Comparison of ENCODE assay signal across 25 cellular contexts in genomic region chr17:79012563-79013134, GRCh38. TPM values are rescaled to one million over a fixed set of nuclear protein-coding genes. Genes with fewer than 3 reads are reported as not detected.
DNase-seq lines count a peak whose midpoint lies in the region; ATAC-seq, FAIRE-seq and TF ChIP-seq lines count a peak whose summit lies in the region.
"Had no signal": no experiment of that assay in that cellular context is flagged by ENCODE, and none has a peak within 500 bp of the region (broad histone marks: within the 10 kb centered on the region; RNA-seq: fewer than 3 reads in every experiment).

No MANE protein-coding gene starts in this region.

- H3K9me3 Mint-ChIP-seq in IgD-negative memory B cell = peaks cover 0 to 2% (median 0%) of the 10 kb centered on the region in 3 donors

- H3K4me3 ChIP-seq in endothelial cell of umbilical vein (replicated peaks in 1 of 3; ENCODE audit: insufficient read depth in 1 of 3, low read depth in 1 of 3, low read length in 3 of 3) (no peak overlapping the region), stomach smooth muscle (ENCODE audit: low read length in 2 of 2) (no peak overlapping the region), tibial nerve (no peak overlapping the region)
- H3K4me3 ChIP-seq: SJCRH30 had no signal

- H3K27ac ChIP-seq in endothelial cell of umbilical vein (ENCODE audit: insufficient read depth, low read depth, low read length) (peak overlapping the region; percentile 62), stomach smooth muscle (ENCODE audit: low read length) (peak overlapping the region; percentile 18), tibial nerve (no peak overlapping the region)
- H3K27ac ChIP-seq: SJCRH30 had no signal

- H3K4me3 Mint-ChIP-seq in IgD-negative memory B cell = peak overlapping the region in 3 of 4 donors; percentile 30 to 65 (median 65)

- intact Hi-C loops in endothelial cell of umbilical vein (cut with micrococcal nuclease) = no loop called here

- H3K27ac Mint-ChIP-seq in IgD-negative memory B cell = peak overlapping the region in 1 of 3 donors; percentile 54

- peak; percentile 17 for DNase-seq in activated CD8-positive, alpha-beta memory T cell treated with anti-CD3 and anti-CD28 coated beads, Interleukin-2, amount 50 U/mL, for 48 hours
- DNase-seq in activated CD8-positive, alpha-beta memory T cell treated with anti-CD3 and anti-CD28 coated beads, Interleukin-2, amount 50 U/mL, for 4 hours = no peak
- DNase-seq in endothelial cell of umbilical vein (ENCODE audit: low read depth, low spot score) (no peak), NAMALWA (ENCODE audit: low spot score) (no peak), tibial nerve (ENCODE audit: low spot score in 2 of 2) (no peak)
- DNase-seq: AML-193; C1 segment of cervical spinal cord; Calu3; CD8-positive, alpha-beta memory T cell; DMS153; KBM-7; NCI-H1105; NCI-H146; NCI-H2029; NCI-H2227 treated with DMSO at 0.1 percent for 48 hours; NCI-H510A; NCI-H748 treated with DMSO at 0.1 percent for 48 hours; SJCRH30 had no signal

- TF ChIP-seq CTCF in endothelial cell of umbilical vein (IDR thresholded peaks at IDR 0.05; ENCODE audit: extremely low read depth in 1 of 2, insufficient read depth in 1 of 2, low read depth in 1 of 2, low read length in 2 of 2) (no peak), tibial nerve (IDR thresholded peaks at IDR 0.05) (no peak)

- H3K27me3 Mint-ChIP-seq in IgD-negative memory B cell = peaks cover 4% of the 10 kb centered on the region

- H3K36me3 ChIP-seq in endothelial cell of umbilical vein (ENCODE audit: control insufficient read depth in 2 of 2, extremely low read depth in 1 of 2, insufficient read depth in 2 of 2, low read length in 2 of 2) (peaks cover 0 to 2% of the 10 kb centered on the region in 2 experiments), stomach smooth muscle (ENCODE audit: control insufficient read depth in 2 of 2, insufficient read depth in 2 of 2, low read length in 2 of 2) (no peaks in the 10 kb centered on the region), tibial nerve (peaks cover 0 to 3% (median 0%) of the 10 kb centered on the region in 3 donors)

- CTCF ChIA-PET in endothelial cell of umbilical vein (lab: Charles Lee) = no interaction called here

- H2AFZ ChIP-seq in endothelial cell of umbilical vein (ENCODE audit: low read depth, low read length) = no peak overlapping the region

- POLR2A ChIA-PET in endothelial cell of umbilical vein (lab: Charles Lee) = no interaction called here

- H4K20me1 ChIP-seq in endothelial cell of umbilical vein (replicated peaks; ENCODE audit: control insufficient read depth, extremely low read depth, insufficient read depth, low read length) = no peaks in the 10 kb centered on the region

- BruUV-seq in endothelial cell of umbilical vein (replicated peaks; lab: Mats Ljungman, UMichigan) = no TSS peak

- H3K4me2 ChIP-seq in endothelial cell of umbilical vein (ENCODE audit: insufficient read depth, low read length) = no peak overlapping the region

- WGBS in tibial nerve, 2 donors = 73 to 75% methylated on average over 6 of the region's 6 CpGs

- H3K4me1 ChIP-seq in endothelial cell of umbilical vein (ENCODE audit: control insufficient read depth, extremely low read depth, insufficient read depth, low read length) = peaks cover 35% of the 10 kb centered on the region
- peaks cover 20% of the 10 kb centered on the region for H3K4me1 ChIP-seq in stomach smooth muscle (ENCODE audit: control insufficient read depth, insufficient read depth, low read length)
- peaks cover 0 to 20% (median 15%) of the 10 kb centered on the region in 4 donors for H3K4me1 ChIP-seq in tibial nerve

- dilution Hi-C loops in endothelial cell of umbilical vein (cut with MboI; ENCODE audit: extremely low pct_ligation_motif_present, low sequenced_read_pairs) = no loop called here

- peaks cover 1% of the 10 kb centered on the region for H3K36me3 Mint-ChIP-seq in IgD-negative memory B cell

- TF ChIP-seq EP300 in tibial nerve (IDR thresholded peaks at IDR 0.05) = no peak

- H3K27me3 ChIP-seq in endothelial cell of umbilical vein (ENCODE audit: control insufficient read depth in 2 of 2, insufficient read depth in 2 of 2, low read length in 2 of 2) (no peaks in the 10 kb centered on the region), stomach smooth muscle (ENCODE audit: control insufficient read depth in 1 of 2, insufficient read depth in 2 of 2, low read length in 2 of 2) (no peaks in the 10 kb centered on the region), tibial nerve (no peaks in the 10 kb centered on the region)
- H3K27me3 ChIP-seq: SJCRH30 had no signal

- no peaks in the 10 kb centered on the region for H3K9me1 ChIP-seq in endothelial cell of umbilical vein (replicated peaks; ENCODE audit: control insufficient read depth, extremely low read depth, insufficient read depth, low read length)

- H3K9ac ChIP-seq in endothelial cell of umbilical vein (replicated peaks; ENCODE audit: extremely low read depth, insufficient read depth, low read length) (no peak overlapping the region), stomach smooth muscle (ENCODE audit: low read length in 2 of 2) (no peak overlapping the region)

- peaks cover 18% of the 10 kb centered on the region for H3K79me2 ChIP-seq in endothelial cell of umbilical vein (ENCODE audit: control insufficient read depth, insufficient read depth, low read length)

- H3K4me1 Mint-ChIP-seq in IgD-negative memory B cell = peaks cover 4 to 19% (median 11%) of the 10 kb centered on the region in 3 donors

- H3K9me3 ChIP-seq in endothelial cell of umbilical vein (replicated peaks; ENCODE audit: control insufficient read depth, insufficient read depth, low read length) (no peaks in the 10 kb centered on the region), stomach smooth muscle (ENCODE audit: control insufficient read depth in 2 of 2, low read length in 2 of 2) (no peaks in the 10 kb centered on the region), tibial nerve (no peaks in the 10 kb centered on the region)

- no peak for ATAC-seq in GM21367 (IDR thresholded peaks at IDR 0.05; ENCODE audit: unreplicated experiment)
- ATAC-seq: Panc1 had no signal

- FAIRE-seq in endothelial cell of umbilical vein (lab: Jason Lieb, UNC) = no peak
- FAIRE-seq: GM12892, H1 had no signal

- TF ChIP-seq POLR2A in endothelial cell of umbilical vein (IDR thresholded peaks at IDR 0.05; ENCODE audit: low read depth, low read length) = no peak
- no peak for TF ChIP-seq POLR2A in tibial nerve (IDR thresholded peaks at IDR 0.05)

TF ChIP-seq in endothelial cell of umbilical vein, 7 proteins besides CTCF, POLR2A, EP300 and RAD21:
- TF ChIP-seq JUN (IDR thresholded peaks at IDR 0.05; ENCODE audit: borderline replicate concordance, insufficient read depth, insufficient read length, low read depth) (no peak), MAX (IDR thresholded peaks at IDR 0.05; ENCODE audit: insufficient read depth, insufficient read length) (no peak), EZH2 (IDR thresholded peaks at IDR 0.05; ENCODE audit: borderline replicate concordance, low read depth, low read length, severe bottlenecking) (no peak)

RNA-seq across cellular contexts. Expression of gene CANT1, which starts 3.1 kb away (rescaled TPM):
- polyA plus RNA-seq in IgD-negative memory B cell = 8.6 TPM
- 76.4 and 93.6 TPM in 2 replicates for total RNA-seq in endothelial cell of umbilical vein
- polyA plus RNA-seq in endothelial cell of umbilical vein = 85.0 and 95.4 TPM in 2 replicates
- polyA plus RNA-seq in endothelial cell of umbilical vein (2011; cell fraction: cytosol; rRNA removed) = 59.3 and 68.6 TPM in 2 replicates
- 45.2 and 48.6 TPM in 2 replicates for polyA plus RNA-seq in endothelial cell of umbilical vein (2011; cell fraction: nucleus; rRNA removed)
- polyA plus RNA-seq in endothelial cell of umbilical vein (2012) = 72.2 and 72.9 TPM in 2 replicates
- polyA minus RNA-seq in endothelial cell of umbilical vein = 78.7 and 93.9 TPM in 2 replicates
- 25.1 TPM for polyA minus RNA-seq in endothelial cell of umbilical vein (2011; cell fraction: cytosol; rRNA and poly(A)+ RNA removed)
- polyA minus RNA-seq in endothelial cell of umbilical vein (2011; cell fraction: nucleus; rRNA and poly(A)+ RNA removed) = 29.4 and 42.9 TPM in 2 replicates
- total RNA-seq in tibial nerve = 10 to 100 TPM; 21.0 to 27.3 (median 25.5) TPM

RNA-seq across cellular contexts. Expression of gene C1QTNF1, which starts 11.3 kb away (rescaled TPM):
- polyA plus RNA-seq in IgD-negative memory B cell = not detected
- 3.8 and 4.0 TPM in 2 replicates for total RNA-seq in endothelial cell of umbilical vein
- polyA plus RNA-seq in endothelial cell of umbilical vein = 2.5 and 3.1 TPM in 2 replicates
- polyA plus RNA-seq in endothelial cell of umbilical vein (2011; cell fraction: cytosol; rRNA removed) = 1.6 and 1.7 TPM in 2 replicates
- 0.76 and 1.2 TPM in 2 replicates for polyA plus RNA-seq in endothelial cell of umbilical vein (2011; cell fraction: nucleus; rRNA removed)
- polyA plus RNA-seq in endothelial cell of umbilical vein (2012) = 0.83 and 1.5 TPM in 2 replicates
- polyA minus RNA-seq in endothelial cell of umbilical vein = 0.66 and 0.79 TPM in 2 replicates
- polyA minus RNA-seq in endothelial cell of umbilical vein (2011; cell fraction: cytosol; rRNA and poly(A)+ RNA removed) = not detected
- polyA minus RNA-seq in endothelial cell of umbilical vein (2011; cell fraction: nucleus; rRNA and poly(A)+ RNA removed) = 0.34 and 0.53 TPM in 2 replicates
- 100 to 1,000 TPM in 1 of 4 donors, 10 to 100 TPM in 3; 67.1 to 147 (median 90.0) TPM for total RNA-seq in tibial nerve
- total RNA-seq: G401 had no signal
- polyA plus RNA-seq: CD8-positive, alpha-beta memory T cell had no signal

RNA-seq across cellular contexts. Expression of gene LGALS3BP, which starts 32.9 kb away (rescaled TPM):
- polyA plus RNA-seq in IgD-negative memory B cell (3.9 TPM), endothelial cell of umbilical vein (0.77 and 1.3 TPM in 2 replicates)
- total RNA-seq in endothelial cell of umbilical vein (0.76 and 1.3 TPM in 2 replicates), tibial nerve (100 to 1,000 TPM; 191 to 392 (median 296) TPM)
- 0.41 and 0.48 TPM in 2 replicates for polyA plus RNA-seq in endothelial cell of umbilical vein (2011; cell fraction: cytosol; rRNA removed)
- 2.1 and 2.2 TPM in 2 replicates for polyA plus RNA-seq in endothelial cell of umbilical vein (2011; cell fraction: nucleus; rRNA removed)
- 0.83 and 1.7 TPM in 2 replicates for polyA plus RNA-seq in endothelial cell of umbilical vein (2012)
- 0.28 and 1.6 TPM in 2 replicates for polyA minus RNA-seq in endothelial cell of umbilical vein
- polyA minus RNA-seq in endothelial cell of umbilical vein (2011; cell fraction: cytosol; rRNA and poly(A)+ RNA removed) = 171 TPM
- polyA minus RNA-seq in endothelial cell of umbilical vein (2011; cell fraction: nucleus; rRNA and poly(A)+ RNA removed) = 0.19 and 1.2 TPM in 2 replicates

Comparison
In these comparisons a context has a peak if more than half of its experiments do, and no peak if none do; other contexts are left out.
1. H3K27ac ChIP-seq: peak in endothelial cell of umbilical vein (single experiment) and stomach smooth muscle (single experiment); none in tibial nerve (0 of 4).
2. RNA of gene C1QTNF1, which starts 11.3 kb away (total RNA-seq): 67.1 to 147 TPM in tibial nerve; 3.8 to 4.0 TPM in endothelial cell of umbilical vein; every median in the first group is over 10 times any median in the second.
3. RNA of gene LGALS3BP, which starts 32.9 kb away (total RNA-seq): 191 to 392 TPM in tibial nerve; 0.76 to 1.3 TPM in endothelial cell of umbilical vein; every median in the first group is over 10 times any median in the second.